In genomic region chr9:88676644-88677043, GRCh38 we compare ENCODE assay signal across 6 cellular contexts.
"Had no signal": no experiment of that assay in that cellular context is flagged by ENCODE, and none has a peak within 500 bp of the region (broad histone marks: within the 10 kb centered on the region; RNA-seq: fewer than 3 reads in every experiment).

No MANE protein-coding gene starts in this region.

- H3K4me1 Mint-ChIP-seq: GM23338, H9 had no signal

- H3K4me3 ChIP-seq: GM23338, K562 had no signal

- DNase-seq: H9, HCEC 1CT, IMR-90, KG1 had no signal

- H2AFZ ChIP-seq: GM23338 had no signal

- H3K4me3 Mint-ChIP-seq: GM23338, H9 had no signal

- H3K27ac Mint-ChIP-seq: GM23338, H9 had no signal

- ATAC-seq: GM23338, K562 had no signal

- H3K4me2 ChIP-seq: GM23338 had no signal
